ENCODE assay signal across 1 cellular context in the genomic region with DNA sequence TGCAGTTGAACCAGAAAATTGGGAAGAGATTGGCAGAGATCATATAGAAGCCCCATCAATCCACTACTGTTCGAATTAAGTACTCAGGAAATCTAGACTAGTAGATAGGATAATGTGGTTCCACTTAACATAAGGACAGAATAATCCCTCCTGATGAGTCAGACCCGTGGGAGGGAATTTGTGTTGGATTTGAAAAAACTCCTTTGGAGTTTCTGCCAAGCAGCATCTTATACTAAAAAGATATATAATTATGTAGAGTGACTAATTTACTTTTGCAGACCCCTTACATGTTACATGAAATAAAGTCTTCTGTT.
TF ChIP-seq lines count a peak whose summit lies in the region.

No MANE protein-coding gene starts in this region.

TF ChIP-seq in SK-N-SH, 30 proteins besides CTCF, POLR2A, EP300 and RAD21 (continued from another document):
- TF ChIP-seq CHD2 (IDR thresholded peaks at IDR 0.05; ENCODE audit: low read length, partially characterized antibody) (no peak), SIN3A (IDR thresholded peaks at IDR 0.05; ENCODE audit: borderline replicate concordance, low read depth, low read length) (no peak), RXRA (IDR thresholded peaks at IDR 0.05; ENCODE audit: borderline replicate concordance, low read depth) (no peak), GATA2 (CRISPR knock-in tag; IDR thresholded peaks at IDR 0.05) (no peak), JUND (IDR thresholded peaks at IDR 0.05) (peak; percentile 66), NRF1 (IDR thresholded peaks at IDR 0.05; ENCODE audit: low read depth, low read length) (no peak), TCF12 (IDR thresholded peaks at IDR 0.05) (peak; percentile 71), EZH2phosphoT487 (IDR thresholded peaks at IDR 0.05; ENCODE audit: borderline replicate concordance, low read depth) (no peak), GABPA (IDR thresholded peaks at IDR 0.05; ENCODE audit: low read depth) (no peak), RFX5 (IDR thresholded peaks at IDR 0.05; ENCODE audit: low read length) (no peak), TAF1 (IDR thresholded peaks at IDR 0.05; ENCODE audit: borderline replicate concordance, low read depth, low read length) (no peak), TEAD4 (IDR thresholded peaks at IDR 0.05; ENCODE audit: borderline replicate concordance, insufficient read depth) (no peak), YY1 (IDR thresholded peaks at IDR 0.05; ENCODE audit: low read depth) (no peak), NFIC (IDR thresholded peaks at IDR 0.05; ENCODE audit: borderline replicate concordance) (peak; percentile 28; the same call in 1 of the 2 replicates), RCOR1 (IDR thresholded peaks at IDR 0.05; ENCODE audit: low read length) (no peak)
- TF ChIP-seq, protein P1, sequence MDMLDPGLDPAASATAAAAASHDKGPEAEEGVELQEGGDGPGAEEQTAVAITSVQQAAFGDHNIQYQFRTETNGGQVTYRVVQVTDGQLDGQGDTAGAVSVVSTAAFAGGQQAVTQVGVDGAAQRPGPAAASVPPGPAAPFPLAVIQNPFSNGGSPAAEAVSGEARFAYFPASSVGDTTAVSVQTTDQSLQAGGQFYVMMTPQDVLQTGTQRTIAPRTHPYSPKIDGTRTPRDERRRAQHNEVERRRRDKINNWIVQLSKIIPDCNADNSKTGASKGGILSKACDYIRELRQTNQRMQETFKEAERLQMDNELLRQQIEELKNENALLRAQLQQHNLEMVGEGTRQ (IDR thresholded peaks at IDR 0.05; ENCODE audit: borderline replicate concordance, low read depth, low read length) = no peak
- TF ChIP-seq, protein P2, sequence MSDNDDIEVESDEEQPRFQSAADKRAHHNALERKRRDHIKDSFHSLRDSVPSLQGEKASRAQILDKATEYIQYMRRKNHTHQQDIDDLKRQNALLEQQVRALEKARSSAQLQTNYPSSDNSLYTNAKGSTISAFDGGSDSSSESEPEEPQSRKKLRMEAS (IDR thresholded peaks at IDR 0.05; ENCODE audit: low read depth) = no peak
- TF ChIP-seq, protein P3, sequence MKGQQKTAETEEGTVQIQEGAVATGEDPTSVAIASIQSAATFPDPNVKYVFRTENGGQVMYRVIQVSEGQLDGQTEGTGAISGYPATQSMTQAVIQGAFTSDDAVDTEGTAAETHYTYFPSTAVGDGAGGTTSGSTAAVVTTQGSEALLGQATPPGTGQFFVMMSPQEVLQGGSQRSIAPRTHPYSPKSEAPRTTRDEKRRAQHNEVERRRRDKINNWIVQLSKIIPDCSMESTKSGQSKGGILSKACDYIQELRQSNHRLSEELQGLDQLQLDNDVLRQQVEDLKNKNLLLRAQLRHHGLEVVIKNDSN (IDR thresholded peaks at IDR 0.05; ENCODE audit: borderline replicate concordance, low read depth) = no peak
- TF ChIP-seq, protein P4, sequence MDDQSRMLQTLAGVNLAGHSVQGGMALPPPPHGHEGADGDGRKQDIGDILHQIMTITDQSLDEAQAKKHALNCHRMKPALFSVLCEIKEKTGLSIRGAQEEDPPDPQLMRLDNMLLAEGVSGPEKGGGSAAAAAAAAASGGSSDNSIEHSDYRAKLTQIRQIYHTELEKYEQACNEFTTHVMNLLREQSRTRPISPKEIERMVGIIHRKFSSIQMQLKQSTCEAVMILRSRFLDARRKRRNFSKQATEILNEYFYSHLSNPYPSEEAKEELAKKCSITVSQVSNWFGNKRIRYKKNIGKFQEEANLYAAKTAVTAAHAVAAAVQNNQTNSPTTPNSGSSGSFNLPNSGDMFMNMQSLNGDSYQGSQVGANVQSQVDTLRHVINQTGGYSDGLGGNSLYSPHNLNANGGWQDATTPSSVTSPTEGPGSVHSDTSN (IDR thresholded peaks at IDR 0.05) = peak; percentile 17; the same call in 1 of the 2 replicates
